1 cellular context compared by ENCODE assay signal in the genomic region with DNA sequence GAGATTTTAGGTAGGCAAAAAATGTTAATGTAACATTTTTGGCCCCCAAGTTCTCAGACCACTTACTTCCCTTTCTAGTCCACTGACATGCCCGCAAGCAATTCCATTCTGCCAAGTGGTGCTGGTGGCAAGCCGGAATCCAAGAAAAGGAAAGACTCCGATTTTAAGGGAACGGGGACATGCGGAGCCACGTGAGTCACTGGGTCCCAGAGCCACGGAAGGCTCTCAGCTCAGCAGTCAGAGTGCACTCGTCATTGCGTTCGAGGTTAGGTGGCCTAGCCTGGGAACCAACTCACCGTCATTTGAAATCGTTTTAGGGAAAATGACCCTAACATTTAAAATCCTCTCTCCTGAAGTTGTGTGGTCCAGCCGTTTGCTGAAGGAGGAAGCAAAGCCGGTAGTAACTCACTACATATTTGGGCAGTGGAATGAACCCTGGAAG.
TF ChIP-seq lines count a peak whose summit lies in the region.

No MANE protein-coding gene starts in this region.

TF ChIP-seq in HepG2, 621 proteins besides CTCF, POLR2A, EP300 and RAD21 (continued from another document and continues in another):
- TF ChIP-seq, protein P1, sequence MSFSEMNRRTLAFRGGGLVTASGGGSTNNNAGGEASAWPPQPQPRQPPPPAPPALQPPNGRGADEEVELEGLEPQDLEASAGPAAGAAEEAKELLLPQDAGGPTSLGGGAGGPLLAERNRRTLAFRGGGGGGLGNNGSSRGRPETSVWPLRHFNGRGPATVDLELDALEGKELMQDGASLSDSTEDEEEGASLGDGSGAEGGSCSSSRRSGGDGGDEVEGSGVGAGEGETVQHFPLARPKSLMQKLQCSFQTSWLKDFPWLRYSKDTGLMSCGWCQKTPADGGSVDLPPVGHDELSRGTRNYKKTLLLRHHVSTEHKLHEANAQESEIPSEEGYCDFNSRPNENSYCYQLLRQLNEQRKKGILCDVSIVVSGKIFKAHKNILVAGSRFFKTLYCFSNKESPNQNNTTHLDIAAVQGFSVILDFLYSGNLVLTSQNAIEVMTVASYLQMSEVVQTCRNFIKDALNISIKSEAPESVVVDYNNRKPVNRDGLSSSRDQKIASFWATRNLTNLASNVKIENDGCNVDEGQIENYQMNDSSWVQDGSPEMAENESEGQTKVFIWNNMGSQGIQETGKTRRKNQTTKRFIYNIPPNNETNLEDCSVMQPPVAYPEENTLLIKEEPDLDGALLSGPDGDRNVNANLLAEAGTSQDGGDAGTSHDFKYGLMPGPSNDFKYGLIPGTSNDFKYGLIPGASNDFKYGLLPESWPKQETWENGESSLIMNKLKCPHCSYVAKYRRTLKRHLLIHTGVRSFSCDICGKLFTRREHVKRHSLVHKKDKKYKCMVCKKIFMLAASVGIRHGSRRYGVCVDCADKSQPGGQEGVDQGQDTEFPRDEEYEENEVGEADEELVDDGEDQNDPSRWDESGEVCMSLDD (CRISPR knock-in tag; IDR thresholded peaks at IDR 0.05; ENCODE audit: borderline replicate concordance) = peak; percentile 26; the same call in 1 of the 2 replicates
- TF ChIP-seq GABPA (IDR thresholded peaks at IDR 0.05; ENCODE audit: low read depth, low read length) = no peak
- TF ChIP-seq GABPA (CRISPR knock-in tag; IDR thresholded peaks at IDR 0.05; ENCODE audit: low read depth) = no peak
- TF ChIP-seq FOXO1 (CRISPR knock-in tag; IDR thresholded peaks at IDR 0.05) = no peak; the same call in 1 of the 2 replicates
- TF ChIP-seq ZNF256 (CRISPR knock-in tag; conservative IDR thresholded peaks at IDR 0.05) = no peak
- no peak for TF ChIP-seq RELA (CRISPR knock-in tag; IDR thresholded peaks at IDR 0.05)
- TF ChIP-seq PHF20 (CRISPR knock-in tag; IDR thresholded peaks at IDR 0.05) = no peak
- TF ChIP-seq, protein P2, sequence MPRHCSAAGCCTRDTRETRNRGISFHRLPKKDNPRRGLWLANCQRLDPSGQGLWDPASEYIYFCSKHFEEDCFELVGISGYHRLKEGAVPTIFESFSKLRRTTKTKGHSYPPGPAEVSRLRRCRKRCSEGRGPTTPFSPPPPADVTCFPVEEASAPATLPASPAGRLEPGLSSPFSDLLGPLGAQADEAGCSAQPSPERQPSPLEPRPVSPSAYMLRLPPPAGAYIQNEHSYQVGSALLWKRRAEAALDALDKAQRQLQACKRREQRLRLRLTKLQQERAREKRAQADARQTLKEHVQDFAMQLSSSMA (CRISPR knock-in tag; IDR thresholded peaks at IDR 0.05) = 0 out of 2 replicates have a peak, but pooled peaks have one; percentile 17
- no peak for TF ChIP-seq ZNF644 (CRISPR knock-in tag; IDR thresholded peaks at IDR 0.05; ENCODE audit: low read depth)
- TF ChIP-seq ZNF557 (CRISPR knock-in tag; IDR thresholded peaks at IDR 0.05) = no peak
- TF ChIP-seq BHLHE40 (IDR thresholded peaks at IDR 0.05; ENCODE audit: low read length) = no peak
- TF ChIP-seq MAFG (CRISPR knock-in tag; IDR thresholded peaks at IDR 0.05) = no peak
- TF ChIP-seq ZBTB42 (CRISPR knock-in tag; IDR thresholded peaks at IDR 0.05) = 0 out of 2 replicates have a peak, but pooled peaks have one; percentile 38
- TF ChIP-seq ARNT2 (CRISPR knock-in tag; IDR thresholded peaks at IDR 0.05; ENCODE audit: low read depth) = no peak
- TF ChIP-seq REST (IDR thresholded peaks at IDR 0.05; ENCODE audit: borderline replicate concordance in 1 of 2, low read depth in 1 of 2, low read length in 2 of 2) = no peak
- TF ChIP-seq ATM (IDR thresholded peaks at IDR 0.05; ENCODE audit: borderline replicate concordance) = no peak
- TF ChIP-seq POGZ (CRISPR knock-in tag; IDR thresholded peaks at IDR 0.05) = no peak
- TF ChIP-seq ZNF563 (CRISPR knock-in tag; IDR thresholded peaks at IDR 0.05) = 0 out of 2 replicates have a peak, but pooled peaks have one; percentile 0
- no peak for TF ChIP-seq LCORL (IDR thresholded peaks at IDR 0.05)
- TF ChIP-seq LCORL (CRISPR knock-in tag; IDR thresholded peaks at IDR 0.05) = peak; percentile 60; the same call in 1 of the 2 replicates
- no peak for TF ChIP-seq MTA1 (CRISPR knock-in tag; IDR thresholded peaks at IDR 0.05; ENCODE audit: borderline replicate concordance)
- no peak for TF ChIP-seq SMAD9 (CRISPR knock-in tag; IDR thresholded peaks at IDR 0.05)
- TF ChIP-seq, protein P3, sequence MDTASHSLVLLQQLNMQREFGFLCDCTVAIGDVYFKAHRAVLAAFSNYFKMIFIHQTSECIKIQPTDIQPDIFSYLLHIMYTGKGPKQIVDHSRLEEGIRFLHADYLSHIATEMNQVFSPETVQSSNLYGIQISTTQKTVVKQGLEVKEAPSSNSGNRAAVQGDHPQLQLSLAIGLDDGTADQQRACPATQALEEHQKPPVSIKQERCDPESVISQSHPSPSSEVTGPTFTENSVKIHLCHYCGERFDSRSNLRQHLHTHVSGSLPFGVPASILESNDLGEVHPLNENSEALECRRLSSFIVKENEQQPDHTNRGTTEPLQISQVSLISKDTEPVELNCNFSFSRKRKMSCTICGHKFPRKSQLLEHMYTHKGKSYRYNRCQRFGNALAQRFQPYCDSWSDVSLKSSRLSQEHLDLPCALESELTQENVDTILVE (CRISPR knock-in tag; IDR thresholded peaks at IDR 0.05) = no peak
- no peak for TF ChIP-seq TCF7L2 (IDR thresholded peaks at IDR 0.05; ENCODE audit: low read depth, low read length)
- 0 out of 2 replicates have a peak, but pooled peaks have one; percentile 40 for TF ChIP-seq ZNF30 (CRISPR knock-in tag; IDR thresholded peaks at IDR 0.05)
- no peak for TF ChIP-seq EED (CRISPR knock-in tag; IDR thresholded peaks at IDR 0.05)
- no peak; the same call in 1 of the 2 replicates for TF ChIP-seq RXRA (CRISPR knock-in tag; IDR thresholded peaks at IDR 0.05)
- TF ChIP-seq ZNF333 (CRISPR knock-in tag; IDR thresholded peaks at IDR 0.05; ENCODE audit: borderline replicate concordance) = no peak
- no peak for TF ChIP-seq SETDB1 (CRISPR knock-in tag; IDR thresholded peaks at IDR 0.05; ENCODE audit: borderline replicate concordance)
- no peak for TF ChIP-seq ZNF280D (CRISPR knock-in tag; IDR thresholded peaks at IDR 0.05)
- TF ChIP-seq, protein P4, sequence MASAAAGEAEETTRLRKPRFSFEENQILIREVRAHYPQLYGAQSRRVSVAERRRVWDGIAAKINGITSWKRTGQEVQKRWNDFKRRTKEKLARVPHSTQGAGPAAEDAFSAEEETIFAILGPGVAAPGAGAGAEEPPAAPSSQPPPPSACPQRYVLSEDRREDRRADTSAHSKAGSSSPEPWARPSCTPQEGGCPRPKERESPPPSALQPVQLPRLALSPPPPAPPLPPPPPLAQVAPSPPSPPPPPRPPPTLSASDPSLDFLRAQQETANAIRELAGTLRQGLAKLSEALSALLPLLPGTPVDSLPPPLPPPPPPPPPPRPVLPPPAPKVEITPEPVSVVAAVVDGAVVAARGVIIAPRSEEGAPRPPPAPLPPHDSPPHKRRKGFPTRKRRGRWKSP (CRISPR knock-in tag; IDR thresholded peaks at IDR 0.05) = 0 out of 2 replicates have a peak, but pooled peaks have one; percentile 22
- 0 out of 2 replicates have a peak, but pooled peaks have one; percentile 23 for TF ChIP-seq ZFP90 (CRISPR knock-in tag; IDR thresholded peaks at IDR 0.05; ENCODE audit: borderline replicate concordance)
- TF ChIP-seq BORCS8-MEF2B (CRISPR knock-in tag; IDR thresholded peaks at IDR 0.05) = no peak
- TF ChIP-seq ZNF18 (CRISPR knock-in tag; IDR thresholded peaks at IDR 0.05; ENCODE audit: insufficient replicate concordance) = peak; percentile 30
- TF ChIP-seq ZSCAN9 (CRISPR knock-in tag; IDR thresholded peaks at IDR 0.05; ENCODE audit: borderline replicate concordance) = no peak
- TF ChIP-seq NFATC3 (CRISPR knock-in tag; IDR thresholded peaks at IDR 0.05) = no peak
- no peak for TF ChIP-seq ZNF773 (CRISPR knock-in tag; IDR thresholded peaks at IDR 0.05; ENCODE audit: borderline replicate concordance)
- peak; percentile 40; the same call in 1 of the 2 replicates for TF ChIP-seq FOSL2 (CRISPR knock-in tag; IDR thresholded peaks at IDR 0.05)
- TF ChIP-seq CREB1 (IDR thresholded peaks at IDR 0.05) = 0 out of 2 replicates have a peak, but pooled peaks have one; percentile 42
- no peak for TF ChIP-seq CREB1 (CRISPR knock-in tag; IDR thresholded peaks at IDR 0.05)
- TF ChIP-seq KLF13 (CRISPR knock-in tag; IDR thresholded peaks at IDR 0.05) = no peak
- TF ChIP-seq ZNF777 (CRISPR knock-in tag; IDR thresholded peaks at IDR 0.05) = 0 out of 2 replicates have a peak, but pooled peaks have one; percentile 6
- TF ChIP-seq, protein P5, sequence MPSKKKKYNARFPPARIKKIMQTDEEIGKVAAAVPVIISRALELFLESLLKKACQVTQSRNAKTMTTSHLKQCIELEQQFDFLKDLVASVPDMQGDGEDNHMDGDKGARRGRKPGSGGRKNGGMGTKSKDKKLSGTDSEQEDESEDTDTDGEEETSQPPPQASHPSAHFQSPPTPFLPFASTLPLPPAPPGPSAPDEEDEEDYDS (CRISPR knock-in tag; IDR thresholded peaks at IDR 0.05) = no peak
- TF ChIP-seq ETV6 (CRISPR knock-in tag; conservative IDR thresholded peaks at IDR 0.05) = no peak
- peak; percentile 70; the same call in 1 of the 2 replicates for TF ChIP-seq ZNF280B (CRISPR knock-in tag; IDR thresholded peaks at IDR 0.05; ENCODE audit: borderline replicate concordance)
- TF ChIP-seq HNRNPK (IDR thresholded peaks at IDR 0.05; ENCODE audit: low read depth, low read length, poor library complexity, severe bottlenecking) = no peak
- TF ChIP-seq ZNF24 (IDR thresholded peaks at IDR 0.05) = no peak
- TF ChIP-seq MAZ (IDR thresholded peaks at IDR 0.05; ENCODE audit: borderline replicate concordance, low read depth, low read length) = no peak
- no peak for TF ChIP-seq MAZ (CRISPR knock-in tag; IDR thresholded peaks at IDR 0.05; ENCODE audit: low read depth)
- 0 out of 2 replicates have a peak, but pooled peaks have one; percentile 21 for TF ChIP-seq ZNF329 (CRISPR knock-in tag; IDR thresholded peaks at IDR 0.05; ENCODE audit: low read depth)
- TF ChIP-seq ZNF841 (CRISPR knock-in tag; IDR thresholded peaks at IDR 0.05; ENCODE audit: borderline replicate concordance) = no peak
- peak; percentile 15; the same call in 1 of the 2 replicates for TF ChIP-seq ZNF235 (CRISPR knock-in tag; IDR thresholded peaks at IDR 0.05; ENCODE audit: borderline replicate concordance)
